In genomic region chr5:68647743-68648142, GRCh38 we compare ENCODE assay signal across 2 cellular contexts.
TF ChIP-seq lines count a peak whose summit lies in the region.

No MANE protein-coding gene starts in this region.

TF ChIP-seq in liver, 16 proteins besides CTCF, POLR2A, EP300 and RAD21 (continued from another document):
- no peak for TF ChIP-seq ZBTB33 (IDR thresholded peaks at IDR 0.05)
- TF ChIP-seq JUND (IDR thresholded peaks at IDR 0.05): no peak

TF ChIP-seq in HepG2, 621 proteins besides CTCF, POLR2A, EP300 and RAD21 (continued from another document):
- TF ChIP-seq AHDC1 (CRISPR knock-in tag; IDR thresholded peaks at IDR 0.05; ENCODE audit: borderline replicate concordance) (no peak), NR0B2 (CRISPR knock-in tag; IDR thresholded peaks at IDR 0.05) (no peak), ZNF598 (CRISPR knock-in tag; IDR thresholded peaks at IDR 0.05; ENCODE audit: borderline replicate concordance) (no peak), NCOA1 (CRISPR knock-in tag; IDR thresholded peaks at IDR 0.05) (no peak), ZBTB8A (CRISPR knock-in tag; IDR thresholded peaks at IDR 0.05; ENCODE audit: borderline replicate concordance, low read depth) (no peak), NR2F2 (IDR thresholded peaks at IDR 0.05; ENCODE audit: borderline replicate concordance, low read depth) (no peak), CERS6 (CRISPR knock-in tag; IDR thresholded peaks at IDR 0.05) (no peak), ZNF253 (CRISPR knock-in tag; IDR thresholded peaks at IDR 0.05; ENCODE audit: borderline replicate concordance) (no peak), ZNF432 (CRISPR knock-in tag; IDR thresholded peaks at IDR 0.05; ENCODE audit: borderline replicate concordance) (no peak)
